In the genomic region with DNA sequence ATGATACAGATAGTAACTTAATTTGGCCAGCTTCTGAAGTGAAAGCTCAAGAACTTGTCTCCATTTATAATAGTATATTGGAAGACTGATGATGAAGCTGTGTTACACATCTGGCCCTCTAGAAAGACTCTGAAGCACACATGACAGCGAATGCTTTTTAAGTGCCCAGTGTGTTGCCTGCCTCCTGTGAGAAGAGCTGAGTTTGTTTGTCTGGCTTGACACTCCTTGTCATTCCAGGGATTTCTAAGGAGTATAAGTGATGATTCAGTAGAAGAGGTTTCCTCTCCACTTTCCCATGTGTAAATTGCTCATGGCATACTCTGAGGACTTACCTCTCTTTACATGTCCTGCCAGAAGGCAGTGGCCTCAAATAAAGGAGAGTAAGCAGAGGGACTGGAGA, we compare ENCODE assay signal across 18 cellular contexts. TPM values are rescaled to one million over a fixed set of nuclear protein-coding genes. Genes with fewer than 3 reads are reported as not detected.
DNase-seq lines count a peak whose midpoint lies in the region; ATAC-seq, FAIRE-seq and TF ChIP-seq lines count a peak whose summit lies in the region.
"Had no signal": no experiment of that assay in that cellular context is flagged by ENCODE, and none has a peak within 500 bp of the region (broad histone marks: within the 10 kb centered on the region; RNA-seq: fewer than 3 reads in every experiment).

No MANE protein-coding gene starts in this region.

- no peak for TF ChIP-seq POLR2A in uterus (IDR thresholded peaks at IDR 0.05)

- H3K36me3 Mint-ChIP-seq in natural killer cell treated with Interleukin-12 subunit alpha and Interleukin-12 subunit beta and Interleukin-15 and Interleukin-18, amount 100 ng/mL, for 72 hours = peaks cover 13% of the 10 kb centered on the region

- TF ChIP-seq CTCF in RWPE1 (conservative IDR thresholded peaks at IDR 0.05; ENCODE audit: low read depth) = no peak
- TF ChIP-seq CTCF in fibroblast of pulmonary artery (IDR thresholded peaks at IDR 0.05; ENCODE audit: low read length, missing control alignments) = no peak
- TF ChIP-seq CTCF in osteoblast (IDR thresholded peaks at IDR 0.05; ENCODE audit: extremely low read depth, low read depth, low read length) = no peak
- no peak for TF ChIP-seq CTCF in uterus (IDR thresholded peaks at IDR 0.05)

- peak overlapping the region; percentile 29 for H3K4me2 ChIP-seq in osteoblast (ENCODE audit: insufficient read depth, low read length)

- H3K36me3 ChIP-seq in osteoblast (ENCODE audit: insufficient read depth, low read length) (peaks cover 55% of the 10 kb centered on the region), uterus (no peaks in the 10 kb centered on the region)

- peaks cover 8 to 12% of the 10 kb centered on the region in 2 donors for H3K4me1 Mint-ChIP-seq in natural killer cell treated with Interleukin-12 subunit alpha and Interleukin-12 subunit beta and Interleukin-15 and Interleukin-18, amount 100 ng/mL, for 72 hours (ENCODE audit: low read depth in 2 of 2)

- H3K27me3 ChIP-seq in osteoblast (ENCODE audit: insufficient read depth, low read length) (no peaks in the 10 kb centered on the region), uterus (no peaks in the 10 kb centered on the region)

- H3K27ac ChIP-seq in RWPE1 = no peak overlapping the region
- peak overlapping the region; percentile 24 for H3K27ac ChIP-seq in osteoblast (ENCODE audit: low read depth, low read length)
- no peak overlapping the region for H3K27ac ChIP-seq in uterus

- no peak overlapping the region for H3K27ac Mint-ChIP-seq in natural killer cell treated with Interleukin-12 subunit alpha and Interleukin-12 subunit beta and Interleukin-15 and Interleukin-18, amount 100 ng/mL, for 72 hours
- H3K27ac Mint-ChIP-seq: activated naive CD8-positive, alpha-beta T cell treated with anti-CD3 and anti-CD28 coated beads, Interleukin-2, amount 50 U/mL, for 24 hours; CD4-positive, alpha-beta T cell; dendritic cell treated with granulocyte-macrophage colony-stimulating factor and Interleukin-4, amounts not matched to agents 40 ng/mL and 50 ng/mL, for 4 days had no signal

- no peaks in the 10 kb centered on the region for H3K9me3 Mint-ChIP-seq in natural killer cell treated with Interleukin-12 subunit alpha and Interleukin-12 subunit beta and Interleukin-15 and Interleukin-18, amount 100 ng/mL, for 72 hours
- H3K9me3 Mint-ChIP-seq: activated naive CD8-positive, alpha-beta T cell treated with anti-CD3 and anti-CD28 coated beads, Interleukin-2, amount 50 U/mL, for 24 hours; CD4-positive, alpha-beta T cell; dendritic cell treated with granulocyte-macrophage colony-stimulating factor and Interleukin-4, amounts not matched to agents 40 ng/mL and 50 ng/mL, for 4 days; H9 had no signal

- ATAC-seq in natural killer cell treated with Interleukin-12 subunit alpha and Interleukin-12 subunit beta and Interleukin-15 and Interleukin-18, amount 100 ng/mL, for 72 hours = no peak
- ATAC-seq: activated naive CD8-positive, alpha-beta T cell treated with anti-CD3 and anti-CD28 coated beads, Interleukin-2, amount 50 U/mL, for 24 hours; right cardiac atrium had no signal

- no peak overlapping the region for H2AFZ ChIP-seq in osteoblast (ENCODE audit: low read length)

- CTCF ChIA-PET in RWPE1 (lab: Yijun Ruan, JAX) = interaction anchor here (0.6 kb wide), 1 partner anchor 687 kb away, joined by 3 read pairs; no protein-coding TSS in a partner anchor

- intact Hi-C loops in uterus (cut with DNase I; ENCODE audit: low total_unique reads) = no loop called here

- POLR2A ChIA-PET in RWPE1 (lab: Yijun Ruan, JAX; ENCODE audit: low non-redundant PET) = no interaction called here

- DNase-seq in EH (ENCODE audit: low read depth) (peak; percentile 88), RWPE1 (ENCODE audit: low spot score) (peak; percentile 36), fibroblast of pulmonary artery (ENCODE audit: low read depth) (peak; percentile 36), osteoblast (ENCODE audit: insufficient read length, low spot score, missing footprints) (peak; percentile 57), uterus (no peak), NCI-H526 (lab: John Stamatoyannopoulos, UW) (no peak), GM19239 (ENCODE audit: insufficient read length, low spot score) (no peak)
- DNase-seq in natural killer cell treated with Interleukin-12 subunit alpha and Interleukin-12 subunit beta and Interleukin-15 and Interleukin-18, amount 100 ng/mL, for 72 hours (ENCODE audit: low spot score) = no peak
- DNase-seq: activated CD4-positive, CD25-positive, alpha-beta regulatory T cell treated with anti-CD3 and anti-CD28 coated beads, Interleukin-2, amount 50 U/mL, for 72 hours; activated naive CD8-positive, alpha-beta T cell treated with anti-CD3 and anti-CD28 coated beads, Interleukin-2, amount 50 U/mL, for 24 hours; activated T-cell treated with anti-CD3 and anti-CD28 coated beads for 4 hours; CD4-positive, alpha-beta T cell; H9; MM.1S; right cardiac atrium; stimulated activated CD4-positive, alpha-beta T cell treated with anti-CD3 and anti-CD28 coated beads, Interleukin-4, amount 100 ng/mL, for 4 hours; stimulated activated naive CD4-positive, alpha-beta T cell had no signal

- no peak overlapping the region for H3K4me3 ChIP-seq in fibroblast of pulmonary artery (replicated peaks; ENCODE audit: low read depth, low read length)
- H3K4me3 ChIP-seq in osteoblast (ENCODE audit: insufficient read depth, low read length) = no peak overlapping the region
- H3K4me3 ChIP-seq in uterus = no peak overlapping the region

- no peak overlapping the region for H3K4me3 Mint-ChIP-seq in natural killer cell treated with Interleukin-12 subunit alpha and Interleukin-12 subunit beta and Interleukin-15 and Interleukin-18, amount 100 ng/mL, for 72 hours
- H3K4me3 Mint-ChIP-seq: activated naive CD8-positive, alpha-beta T cell treated with anti-CD3 and anti-CD28 coated beads, Interleukin-2, amount 50 U/mL, for 24 hours; CD4-positive, alpha-beta T cell; dendritic cell treated with granulocyte-macrophage colony-stimulating factor and Interleukin-4, amounts not matched to agents 40 ng/mL and 50 ng/mL, for 4 days; H9 had no signal

- no peaks in the 10 kb centered on the region for H3K27me3 Mint-ChIP-seq in natural killer cell treated with Interleukin-12 subunit alpha and Interleukin-12 subunit beta and Interleukin-15 and Interleukin-18, amount 100 ng/mL, for 72 hours
- H3K27me3 Mint-ChIP-seq: CD4-positive, alpha-beta T cell; dendritic cell treated with granulocyte-macrophage colony-stimulating factor and Interleukin-4, amounts not matched to agents 40 ng/mL and 50 ng/mL, for 4 days had no signal

- no peak for FAIRE-seq in GM19239 (lab: Jason Lieb, UNC)

- no peaks in the 10 kb centered on the region for H3K9me3 ChIP-seq in osteoblast (ENCODE audit: low read depth, low read length)
- no peaks in the 10 kb centered on the region for H3K9me3 ChIP-seq in uterus

- peaks cover 14% of the 10 kb centered on the region for H4K20me1 ChIP-seq in osteoblast (ENCODE audit: insufficient read depth, low read length)

- H3K79me2 ChIP-seq in osteoblast (ENCODE audit: insufficient read depth, low read length) = peaks cover 26% of the 10 kb centered on the region

- peaks cover 25% of the 10 kb centered on the region for H3K4me1 ChIP-seq in osteoblast (ENCODE audit: insufficient read depth, low read length)
- H3K4me1 ChIP-seq in uterus = no peaks in the 10 kb centered on the region

RNA-seq across cellular contexts. Expression of a gene that starts 30.4 kb away (rescaled TPM):
- total RNA-seq in osteoblast (under 0.01 and 0.88 TPM in 2 replicates), uterus (1 to 10 TPM in 1 of 4 donors, under 1 TPM in 2, not detected in 1; under 0.01 to 1.4 (median 0.55) TPM)
- under 1 TPM in 1 of 2 donors, not detected in 1; 0.73 TPM for total RNA-seq in natural killer cell treated with Interleukin-12 subunit alpha and Interleukin-12 subunit beta and Interleukin-15 and Interleukin-18, amount 100 ng/mL, for 72 hours
- total RNA-seq: H9 had no signal

Comparison
In these comparisons a context has a peak if more than half of its experiments do, and no peak if none do; other contexts are left out.
1. DNase-seq: peak in EH (single experiment), RWPE1 (single experiment), fibroblast of pulmonary artery (single experiment) and osteoblast (single experiment); none in natural killer cell treated with Interleukin-12 subunit alpha and Interleukin-12 subunit beta and Interleukin-15 and Interleukin-18, amount 100 ng/mL, for 72 hours (single experiment), uterus (0 of 2), NCI-H526 (0 of 2) and GM19239 (single experiment).